Comparison of ENCODE assay signal across 28 cellular contexts in genomic region chr4:58275856-58276255, GRCh38.
"Had no signal": no experiment of that assay in that cellular context is flagged by ENCODE, and none has a peak within 500 bp of the region (broad histone marks: within the 10 kb centered on the region; RNA-seq: fewer than 3 reads in every experiment).

No MANE protein-coding gene starts in this region.

- ATAC-seq: left colon; natural killer cell; psoas muscle; right cardiac atrium; sciatic nerve; stimulated activated effector memory CD8-positive, alpha-beta T cell treated with anti-CD3 and anti-CD28 coated beads, Interleukin-12 subunit alpha, Interleukin-12 subunit beta, amount 100 ng/mL, for 72 hours had no signal

- FAIRE-seq: keratinocyte had no signal

- H3K79me2 ChIP-seq: parathyroid adenoma had no signal

- H3K9me3 ChIP-seq: left ventricle myocardium inferior, neutrophil, psoas muscle, suprapubic skin, thoracic aorta, tibial artery, uterus had no signal

- H3K9ac ChIP-seq: neural progenitor cell, parathyroid adenoma had no signal

- H3K4me1 ChIP-seq: left ventricle myocardium inferior, neural progenitor cell, parathyroid adenoma, psoas muscle, suprapubic skin, tibial artery, uterus had no signal

- DNase-seq: hippocampal formation; kidney glomerular epithelial cell; left colon; left ventricle myocardium inferior; mesendoderm; naive B cell; natural killer cell; nephron progenitor cell; occipital lobe; psoas muscle; right cardiac atrium; stimulated activated CD4-positive, alpha-beta T cell treated with anti-CD3 and anti-CD28 coated beads, Interleukin-12 subunit alpha, Interleukin-12 subunit beta, amount 100 ng/mL, for 4 hours; stimulated activated CD4-positive, alpha-beta T cell treated with anti-CD3 and anti-CD28 coated beads, Interleukin-15, amount 100 ng/mL, for 24 hours; stimulated activated CD4-positive, alpha-beta T cell treated with anti-CD3 and anti-CD28 coated beads, Interleukin-2, amount 100 ng/mL, for 24 hours; stimulated activated CD4-positive, alpha-beta T cell treated with anti-CD3 and anti-CD28 coated beads, Interleukin-4, amount 100 ng/mL, for 1 hour; stimulated activated naive CD4-positive, alpha-beta T cell; tibial artery; uterus had no signal

- H3K4me2 ChIP-seq: neural progenitor cell had no signal

- H2AFZ ChIP-seq: neural progenitor cell, parathyroid adenoma had no signal

- H3K4me3 ChIP-seq: left ventricle myocardium inferior, lung, neural progenitor cell, psoas muscle, skin epidermis, suprapubic skin, thoracic aorta, tibial artery, uterus had no signal

- H3K36me3 ChIP-seq: left ventricle myocardium inferior, neural progenitor cell, neutrophil, suprapubic skin, thoracic aorta, tibial artery, uterus had no signal

- H3K27ac ChIP-seq: left ventricle myocardium inferior, neural progenitor cell, neutrophil, parathyroid adenoma, psoas muscle, skin epidermis, suprapubic skin, thoracic aorta, tibial artery, uterus had no signal

- H3K27me3 ChIP-seq: neural progenitor cell, neutrophil, suprapubic skin, tibial artery had no signal
